1 cellular context compared by ENCODE assay signal in the genomic region with DNA sequence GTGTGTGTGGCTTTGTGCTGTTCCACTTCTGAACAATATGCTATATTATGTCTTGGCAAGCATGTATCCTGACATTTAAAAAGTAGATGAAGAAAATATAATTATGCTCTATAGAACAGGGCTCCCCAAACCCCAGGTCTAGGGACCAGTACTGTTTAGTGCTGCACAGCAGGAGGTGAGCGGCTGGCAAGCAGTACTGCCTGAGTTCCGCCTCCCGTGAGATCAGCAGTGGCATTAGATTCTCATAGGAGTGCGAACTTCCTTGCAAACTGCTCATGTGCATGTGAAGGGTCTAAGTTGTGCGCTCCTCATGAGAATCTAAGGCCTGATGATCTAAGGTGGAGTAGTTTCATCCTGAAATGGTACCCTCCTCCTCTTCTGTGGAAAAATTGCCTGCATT.
TF ChIP-seq lines count a peak whose summit lies in the region.

No MANE protein-coding gene starts in this region.

TF ChIP-seq in H1, 55 proteins besides CTCF, POLR2A, EP300 and RAD21:
- TF ChIP-seq POU5F1 (IDR thresholded peaks at IDR 0.05; ENCODE audit: low read depth, low read length) (no peak), SP4 (IDR thresholded peaks at IDR 0.05; ENCODE audit: low read length) (no peak), EGR1 (IDR thresholded peaks at IDR 0.05; ENCODE audit: borderline replicate concordance, low read depth, low read length) (no peak)
